In genomic region chr15:34987623-34987981, GRCh38 we compare ENCODE assay signal across 8 cellular contexts. TPM values are rescaled to one million over a fixed set of nuclear protein-coding genes. Genes with fewer than 3 reads are reported as not detected.
DNase-seq lines count a peak whose midpoint lies in the region; ATAC-seq and TF ChIP-seq lines count a peak whose summit lies in the region.

No MANE protein-coding gene starts in this region.

- H3K4me3 ChIP-seq in NT2/D1 (ENCODE audit: insufficient read length, low read depth) (peak overlapping the region; percentile 97), neuronal stem cell (ENCODE audit: low read length in 2 of 2) (peak overlapping the region; percentile 65 to 96)

- no peak overlapping the region for H4K8ac ChIP-seq in neuronal stem cell (ENCODE audit: low read depth, low read length)

- peak overlapping the region; percentile 54 for H3K4me2 ChIP-seq in neuronal stem cell (ENCODE audit: insufficient read depth, low read length, poor library complexity, severe bottlenecking)

- no peak overlapping the region for H2AK5ac ChIP-seq in neuronal stem cell (ENCODE audit: low read depth, low read length)

- H3K27ac ChIP-seq in neuronal stem cell (replicated peaks; ENCODE audit: low read length) = no peak overlapping the region

- H2BK120ac ChIP-seq in neuronal stem cell (ENCODE audit: low read depth, low read length) = no peak overlapping the region

- peak overlapping the region; percentile 97 for H3K9ac ChIP-seq in NT2/D1 (ENCODE audit: insufficient read length, low read depth)
- no peak overlapping the region for H3K9ac ChIP-seq in neuronal stem cell (ENCODE audit: low read depth, low read length, poor library complexity)

- peak overlapping the region; percentile 98 for H3K4me3 Mint-ChIP-seq in endothelial cell (ENCODE audit: unreplicated experiment)

- H3K23ac ChIP-seq in neuronal stem cell (ENCODE audit: low read depth, low read length, poor library complexity) = no peak overlapping the region

- no CpG with 5 or more reads among the region's 13 CpGs for WGBS in neuronal stem cell (ENCODE audit: extremely low coverage in 2 of 2, insufficient read length in 2 of 2, insufficient replicate concordance in 1 of 2), 2 donors

- peaks cover 5% of the 10 kb centered on the region for H3K27me3 Mint-ChIP-seq in endothelial cell (ENCODE audit: unreplicated experiment)

- no peak overlapping the region for H3K14ac ChIP-seq in neuronal stem cell (ENCODE audit: low read length)

- H3K79me1 ChIP-seq in neuronal stem cell (ENCODE audit: low read depth, low read length) = peaks cover 4% of the 10 kb centered on the region

- H3K4me1 ChIP-seq in NT2/D1 (ENCODE audit: insufficient read depth, insufficient read length) = no peaks in the 10 kb centered on the region
- H3K4me1 ChIP-seq in neuronal stem cell (ENCODE audit: control insufficient read depth in 2 of 2, insufficient read depth in 1 of 2, low read depth in 1 of 2, low read length in 2 of 2) = peaks cover 7 to 9% of the 10 kb centered on the region in 2 donors

- H3K27me3 ChIP-seq in NT2/D1 (ENCODE audit: insufficient read depth, insufficient read length) (no peaks in the 10 kb centered on the region), neuronal stem cell (ENCODE audit: control insufficient read depth in 3 of 3, insufficient read depth in 3 of 3, low read depth in 1 of 3, low read length in 3 of 3) (no peaks in the 10 kb centered on the region)

- H2BK15ac ChIP-seq in neuronal stem cell (ENCODE audit: low read length) = no peak overlapping the region

- no peaks in the 10 kb centered on the region for H3K36me3 Mint-ChIP-seq in endothelial cell (ENCODE audit: low read depth, unreplicated experiment)

- H2AFZ ChIP-seq in neuronal stem cell (ENCODE audit: low read length) = peak overlapping the region; percentile 88

- H2BK5ac ChIP-seq in neuronal stem cell (ENCODE audit: low read length) = no peak overlapping the region

- no peak overlapping the region for H3K18ac ChIP-seq in neuronal stem cell (ENCODE audit: low read length)

- H3K9me3 Mint-ChIP-seq in endothelial cell (ENCODE audit: unreplicated experiment) = no peaks in the 10 kb centered on the region

- H3K27ac Mint-ChIP-seq in endothelial cell (ENCODE audit: unreplicated experiment) = peak overlapping the region; percentile 84

- H3K4ac ChIP-seq in neuronal stem cell (ENCODE audit: low read length) = no peak overlapping the region

- H3K36me3 ChIP-seq in NT2/D1 (ENCODE audit: insufficient read depth, insufficient read length, low read length) (peaks cover 36% of the 10 kb centered on the region), neuronal stem cell (replicated peaks in 1 of 2; ENCODE audit: control insufficient read depth in 2 of 2, insufficient read depth in 2 of 2, low read length in 2 of 2) (peaks cover 7 to 40% of the 10 kb centered on the region in 2 donors)

- no peak overlapping the region for H2BK12ac ChIP-seq in neuronal stem cell (ENCODE audit: low read length)

- H3K4me1 Mint-ChIP-seq in endothelial cell (ENCODE audit: unreplicated experiment) = peaks cover 29% of the 10 kb centered on the region

- ATAC-seq in GM18498 (IDR thresholded peaks at IDR 0.05; ENCODE audit: unreplicated experiment) (peak; percentile 5), GM18907 (IDR thresholded peaks at IDR 0.05; ENCODE audit: unreplicated experiment) (no peak)

- DNase-seq in NT2/D1 (ENCODE audit: low read depth, low spot score) (no peak), endothelial cell (ENCODE audit: low spot score) (no peak), neuronal stem cell (ENCODE audit: low spot score) (no peak), NCI-H2029 (lab: John Stamatoyannopoulos, UW) (no peak), HuH-7.5 (ENCODE audit: low spot score) (no peak), DMS114 treated with DMSO at 0.1 percent for 48 hours (lab: John Stamatoyannopoulos, UW; ENCODE audit: unreplicated experiment) (no peak)

- H3K9me3 ChIP-seq in NT2/D1 (ENCODE audit: insufficient read depth, low read length) (no peaks in the 10 kb centered on the region), neuronal stem cell (replicated peaks in 1 of 2; ENCODE audit: control insufficient read depth in 2 of 2, insufficient read depth in 1 of 2, low read depth in 1 of 2, low read length in 2 of 2) (no peaks in the 10 kb centered on the region)

- no peak overlapping the region for H4K91ac ChIP-seq in neuronal stem cell (ENCODE audit: low read depth, low read length, poor library complexity)

- TF ChIP-seq CTCF in endothelial cell (IDR thresholded peaks at IDR 0.05; ENCODE audit: unreplicated experiment) = no peak

RNA-seq across cellular contexts. Expression of gene ZNF770, which starts 0.5 kb away (rescaled TPM):
- 26.7 TPM for total RNA-seq in endothelial cell (ENCODE audit: unreplicated experiment)
- 28.0 TPM for polyA plus RNA-seq in neuronal stem cell (2013, experiment 1 of 2)
- polyA plus RNA-seq in neuronal stem cell (2013, experiment 2 of 2) = 29.4 TPM

RNA-seq across cellular contexts. Expression of gene AQR, which starts 18.1 kb away (rescaled TPM):
- 41.5 TPM for total RNA-seq in endothelial cell (ENCODE audit: unreplicated experiment)
- polyA plus RNA-seq in neuronal stem cell (2013, experiment 1 of 2) = 17.3 TPM
- 16.9 TPM for polyA plus RNA-seq in neuronal stem cell (2013, experiment 2 of 2)
